Comparison of ENCODE assay signal across 27 cellular contexts in the genomic region with DNA sequence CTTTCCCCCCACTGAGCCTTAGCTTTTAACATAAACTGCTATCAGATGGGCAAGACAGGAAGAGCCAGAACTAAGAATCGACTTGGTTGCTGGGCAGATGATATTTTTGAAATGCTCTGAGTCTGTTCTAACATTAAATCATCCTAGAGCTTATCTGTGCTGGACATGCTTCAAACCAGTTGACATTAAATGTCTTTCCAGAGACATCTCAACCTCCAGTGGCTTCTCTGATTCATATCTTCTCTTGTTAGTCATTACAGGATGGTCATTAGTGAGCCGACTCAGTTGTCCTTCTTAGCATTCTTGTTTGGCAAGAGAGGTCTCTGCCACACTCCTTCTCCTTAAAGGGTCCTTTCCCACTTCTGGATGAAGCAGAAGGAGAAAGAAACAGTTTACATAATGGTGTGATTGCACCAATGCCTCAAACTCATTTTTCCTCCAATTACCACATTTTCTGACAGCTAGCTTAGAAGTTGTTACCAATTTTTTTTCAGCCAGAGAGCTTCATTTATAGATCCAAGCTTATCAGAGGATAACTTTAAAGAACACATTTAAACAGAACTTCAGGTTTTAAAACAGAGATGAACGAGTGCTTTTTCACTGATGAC. TPM values are rescaled to one million over a fixed set of nuclear protein-coding genes. Genes with fewer than 3 reads are reported as not detected.
"Had no signal": no experiment of that assay in that cellular context is flagged by ENCODE, and none has a peak within 500 bp of the region (broad histone marks: within the 10 kb centered on the region; RNA-seq: fewer than 3 reads in every experiment).

No MANE protein-coding gene starts in this region.

- H3K9me3 ChIP-seq: left lung, lower lobe of right lung, right atrium auricular region, right lobe of liver, stomach, suprapubic skin, thoracic aorta, tibial artery, upper lobe of right lung had no signal

- H3K27me3 ChIP-seq: right atrium auricular region, right lobe of liver, suprapubic skin, upper lobe of right lung had no signal

- FAIRE-seq: keratinocyte, urothelium cell line had no signal

- DNase-seq: hippocampal formation; kidney glomerular epithelial cell; left cardiac atrium; left lung; lower lobe of right lung; mammary epithelial cell; mesenchymal stem cell; naive thymus-derived CD8-positive, alpha-beta T cell; nucleus accumbens; right lobe of liver; stimulated activated CD4-positive, alpha-beta T cell treated with anti-CD3 and anti-CD28 coated beads, Interleukin-12 subunit alpha, Interleukin-12 subunit beta, amount 100 ng/mL, for 4 hours; stimulated activated CD4-positive, alpha-beta T cell treated with anti-CD3 and anti-CD28 coated beads, Interleukin-15, amount 100 ng/mL, for 24 hours; stimulated activated CD4-positive, alpha-beta T cell treated with anti-CD3 and anti-CD28 coated beads, Interleukin-2, amount 100 ng/mL, for 24 hours; stimulated activated CD4-positive, alpha-beta T cell treated with anti-CD3 and anti-CD28 coated beads, Interleukin-4, amount 100 ng/mL, for 1 hour; stimulated activated naive B cell treated with anti-CD40 and anti-IgM and Interleukin-4, amounts not matched to agents 10 μg/mL and 1 μg/mL and 100 μg/mL, for 72 hours; stimulated activated naive CD8-positive, alpha-beta T cell treated with anti-CD3 and anti-CD28 coated beads, Interleukin-15, Interleukin-2, amounts not matched to agents 100 U/mL and 50 U/mL, for 24 hours; stomach; tibial artery; trophoblast cell; upper lobe of right lung had no signal

- H3K4me1 ChIP-seq: left lung, lower lobe of right lung, right atrium auricular region, right lobe of liver, stomach, suprapubic skin, tibial artery, upper lobe of right lung had no signal

- ATAC-seq: left cardiac atrium; left lung; lower lobe of right lung; naive thymus-derived CD8-positive, alpha-beta T cell; right lobe of liver; stimulated activated naive B cell treated with anti-CD40 and anti-IgM and Interleukin-4, amounts not matched to agents 10 μg/mL and 1 μg/mL and 100 μg/mL, for 72 hours; stimulated activated naive CD8-positive, alpha-beta T cell treated with anti-CD3 and anti-CD28 coated beads, Interleukin-15, Interleukin-2, amounts not matched to agents 100 U/mL and 50 U/mL, for 24 hours; upper lobe of right lung had no signal

- H3K36me3 ChIP-seq: left lung, lower lobe of right lung, right atrium auricular region, right lobe of liver, stomach, suprapubic skin, thoracic aorta, tibial artery, upper lobe of right lung had no signal

- H3K27ac ChIP-seq: left lung, lower lobe of right lung, right atrium auricular region, right lobe of liver, skin epidermis, stomach, suprapubic skin, thoracic aorta, tibial artery, upper lobe of right lung had no signal

- H3K4me3 ChIP-seq: left lung, lower lobe of right lung, right atrium auricular region, right lobe of liver, skin epidermis, stomach, suprapubic skin, thoracic aorta, tibial artery, upper lobe of right lung had no signal

RNA-seq across cellular contexts. Expression of a gene that starts 21.7 kb away (rescaled TPM):
- total RNA-seq: liver; naive thymus-derived CD8-positive, alpha-beta T cell; right lobe of liver had no signal
- polyA plus RNA-seq: keratinocyte; naive thymus-derived CD8-positive, alpha-beta T cell had no signal
